ENCODE assay signal across 8 cellular contexts in genomic region chr12:106670131-106670530, GRCh38.
"Had no signal": no experiment of that assay in that cellular context is flagged by ENCODE, and none has a peak within 500 bp of the region (broad histone marks: within the 10 kb centered on the region; RNA-seq: fewer than 3 reads in every experiment).

No MANE protein-coding gene starts in this region.

- H3K9me3 ChIP-seq: HAP-1 had no signal

- H3K27ac Mint-ChIP-seq: HFFc6 had no signal

- H3K9me3 Mint-ChIP-seq: HFFc6, IgD-negative memory B cell had no signal

- H3K4me3 Mint-ChIP-seq: HFFc6, IgD-negative memory B cell had no signal

- H3K9ac ChIP-seq: GM23248 had no signal

- H3K4me3 ChIP-seq: GM23248, HAP-1 had no signal

- H3K27ac ChIP-seq: GM23248, HL-60 had no signal

- H3K36me3 ChIP-seq: HAP-1 had no signal

- H3K36me3 Mint-ChIP-seq: IgD-negative memory B cell had no signal

- DNase-seq: GM23248, GOT3, H7, HFFc6, KBM-7 had no signal

- H3K4me1 ChIP-seq: HAP-1 had no signal
